In genomic region chr10:35942052-35942451, GRCh38 we compare ENCODE assay signal across 22 cellular contexts.
"Had no signal": no experiment of that assay in that cellular context is flagged by ENCODE, and none has a peak within 500 bp of the region (broad histone marks: within the 10 kb centered on the region; RNA-seq: fewer than 3 reads in every experiment).

No MANE protein-coding gene starts in this region.

- H3K36me3 ChIP-seq: esophagus muscularis mucosa, tibial nerve, uterus had no signal

- DNase-seq: activated B cell treated with CpG ODN at 0.5 μM for 24 hours; activated CD4-positive, alpha-beta memory T cell treated with anti-CD3 and anti-CD28 coated beads, Interleukin-2, amount 10 ng/mL, durations not matched to agents 7 days and 5 days; activated CD4-positive, alpha-beta T cell treated with anti-CD3 and anti-CD28 coated beads for 4 hours; activated naive CD4-positive, alpha-beta T cell treated with Interleukin-2 at 50 U/mL for 16 hours; activated naive CD8-positive, alpha-beta T cell treated with anti-CD3 and anti-CD28 coated beads, Interleukin-2, amount 10 ng/mL, durations not matched to agents 7 days and 5 days; activated T-cell treated with anti-CD3 and anti-CD28 coated beads, Interleukin-2, amount 50 U/mL, for 24 hours; amygdala; caudate nucleus; effector CD4-positive, alpha-beta T cell; left colon; midbrain; nucleus accumbens; posterior cingulate gyrus; stimulated activated CD4-positive, alpha-beta T cell treated with anti-CD3 and anti-CD28 coated beads, Interleukin-2, amount 100 ng/mL, for 24 hours; stimulated activated naive CD8-positive, alpha-beta T cell treated with anti-CD3 and anti-CD28 coated beads, Interleukin-15, Interleukin-2, amounts not matched to agents 100 U/mL and 50 U/mL, for 24 hours; uterus had no signal

- H3K4me1 Mint-ChIP-seq: activated B cell treated with CpG ODN at 0.5 μM for 24 hours; activated CD4-positive, alpha-beta memory T cell treated with anti-CD3 and anti-CD28 coated beads, Interleukin-2, amount 10 ng/mL, durations not matched to agents 7 days and 5 days; activated naive CD8-positive, alpha-beta T cell treated with anti-CD3 and anti-CD28 coated beads, Interleukin-2, amount 10 ng/mL, durations not matched to agents 7 days and 5 days had no signal

- H3K4me3 Mint-ChIP-seq: activated B cell treated with CpG ODN at 0.5 μM for 24 hours; activated CD4-positive, alpha-beta memory T cell treated with anti-CD3 and anti-CD28 coated beads, Interleukin-2, amount 10 ng/mL, durations not matched to agents 7 days and 5 days; activated naive CD8-positive, alpha-beta T cell treated with anti-CD3 and anti-CD28 coated beads, Interleukin-2, amount 10 ng/mL, durations not matched to agents 7 days and 5 days; activated T-cell treated with anti-CD3 and anti-CD28 coated beads, Interleukin-2, amount 50 U/mL, for 24 hours; nephron had no signal

- H3K9me3 Mint-ChIP-seq: activated B cell treated with CpG ODN at 0.5 μM for 24 hours had no signal

- ATAC-seq: left colon; stimulated activated naive CD8-positive, alpha-beta T cell treated with anti-CD3 and anti-CD28 coated beads, Interleukin-15, Interleukin-2, amounts not matched to agents 100 U/mL and 50 U/mL, for 24 hours had no signal

- H3K27me3 ChIP-seq: esophagus muscularis mucosa, tibial nerve, uterus had no signal

- H3K36me3 Mint-ChIP-seq: activated naive CD8-positive, alpha-beta T cell treated with anti-CD3 and anti-CD28 coated beads, Interleukin-2, amount 10 ng/mL, durations not matched to agents 7 days and 5 days had no signal

- H3K27ac Mint-ChIP-seq: activated B cell treated with CpG ODN at 0.5 μM for 24 hours; activated CD4-positive, alpha-beta memory T cell treated with anti-CD3 and anti-CD28 coated beads, Interleukin-2, amount 10 ng/mL, durations not matched to agents 7 days and 5 days; activated naive CD8-positive, alpha-beta T cell treated with anti-CD3 and anti-CD28 coated beads, Interleukin-2, amount 10 ng/mL, durations not matched to agents 7 days and 5 days; activated T-cell treated with anti-CD3 and anti-CD28 coated beads, Interleukin-2, amount 50 U/mL, for 24 hours; activated T-helper 2 cell treated with anti-CD3 and anti-CD28 coated beads, Interferon-gamma antibody, Interleukin-2, Interleukin-4, amounts not matched to agents 10 μg/mL and 5 μg/mL and 100 μg/mL, durations not matched to agents 14 hours and 24 hours and 36 hours had no signal

- H3K27me3 Mint-ChIP-seq: activated B cell treated with CpG ODN at 0.5 μM for 24 hours; activated CD4-positive, alpha-beta memory T cell treated with anti-CD3 and anti-CD28 coated beads, Interleukin-2, amount 10 ng/mL, durations not matched to agents 7 days and 5 days; activated naive CD8-positive, alpha-beta T cell treated with anti-CD3 and anti-CD28 coated beads, Interleukin-2, amount 10 ng/mL, durations not matched to agents 7 days and 5 days; activated T-cell treated with anti-CD3 and anti-CD28 coated beads, Interleukin-2, amount 50 U/mL, for 24 hours had no signal

- H3K4me3 ChIP-seq: coronary artery, esophagus muscularis mucosa, lung, tibial nerve, uterus had no signal
